18 cellular contexts compared by ENCODE assay signal in genomic region chr15:28179270-28179669, GRCh38.
DNase-seq lines count a peak whose midpoint lies in the region; ATAC-seq and TF ChIP-seq lines count a peak whose summit lies in the region.
"Had no signal": no experiment of that assay in that cellular context is flagged by ENCODE, and none has a peak within 500 bp of the region (broad histone marks: within the 10 kb centered on the region; RNA-seq: fewer than 3 reads in every experiment).

No MANE protein-coding gene starts in this region.

- DNase-seq in Right ventricle myocardium superior (no peak), right atrium auricular region (ENCODE audit: low spot score) (no peak), heart left ventricle (no peak), left ventricle myocardium superior (peak; percentile 40), glomerular visceral epithelial cell (ENCODE audit: extremely low spot score) (no peak), Karpas-422 (no peak)
- DNase-seq: CD4-positive, alpha-beta T cell; CD8-positive, alpha-beta memory T cell; DMS 273 treated with DMSO at 0.1 percent for 48 hours; DMS79; EL; GDM1; GM23248; H7; HCEC 1CT had no signal

- 52 to 63% (median 57%) methylated on average over 4 of the region's 4 CpGs for WGBS in heart left ventricle, 4 donors

- H3K4me1 ChIP-seq in right atrium auricular region = peaks cover 0 to 7% of the 10 kb centered on the region in 2 donors
- peaks cover 0 to 9% (median 0%) of the 10 kb centered on the region in 12 donors for H3K4me1 ChIP-seq in heart left ventricle
- no peaks in the 10 kb centered on the region for H3K4me1 ChIP-seq in Karpas-422 (ENCODE audit: low read length)
- H3K4me1 ChIP-seq: BLaER1 had no signal

- ATAC-seq in Right ventricle myocardium superior (ENCODE audit: poor library complexity) = peak; percentile 89
- peak; percentile 72 to 92 (median 82) for ATAC-seq in heart left ventricle
- peak; percentile 91 for ATAC-seq in left ventricle myocardium superior
- ATAC-seq: GM12878 had no signal

- H4K20me1 ChIP-seq in Karpas-422 (ENCODE audit: insufficient read depth, low read depth, low read length) = no peaks in the 10 kb centered on the region
- H4K20me1 ChIP-seq: BLaER1 had no signal

- H3K27ac ChIP-seq in right atrium auricular region (no peak overlapping the region), heart left ventricle (peak overlapping the region in 1 of 12 donors; percentile 16), Karpas-422 (ENCODE audit: low read length) (no peak overlapping the region)
- H3K27ac ChIP-seq: BLaER1, C4-2B, GM23248 had no signal

- H3K9me3 ChIP-seq in right atrium auricular region (no peaks in the 10 kb centered on the region), heart left ventricle (no peaks in the 10 kb centered on the region), Karpas-422 (ENCODE audit: low read length) (no peaks in the 10 kb centered on the region)
- H3K9me3 ChIP-seq: BLaER1 had no signal

- no peak overlapping the region for H2AFZ ChIP-seq in Karpas-422 (ENCODE audit: low read length)
- H2AFZ ChIP-seq: GM23248 had no signal

- H3K79me2 ChIP-seq in Karpas-422 (ENCODE audit: low read length) = no peaks in the 10 kb centered on the region

- no peaks in the 10 kb centered on the region for H3K9me2 ChIP-seq in Karpas-422 (replicated peaks; ENCODE audit: insufficient read depth, low read length)

- no peak for TF ChIP-seq POLR2A in heart left ventricle (IDR thresholded peaks at IDR 0.05)

- H3K36me3 ChIP-seq in right atrium auricular region (peaks cover 50% of the 10 kb centered on the region), heart left ventricle (peaks cover 0 to 90% (median 71%) of the 10 kb centered on the region in 9 donors), Karpas-422 (ENCODE audit: insufficient read depth, low read length) (peaks cover 16% of the 10 kb centered on the region; the same call in 1 of the 2 replicates)

- no peak overlapping the region for H3K4me2 ChIP-seq in Karpas-422 (ENCODE audit: low read depth, low read length, poor library complexity, severe bottlenecking)
- H3K4me2 ChIP-seq: BLaER1 had no signal

- intact Hi-C loops in Right ventricle myocardium superior (cut with DNase I) (no loop called here), heart left ventricle (cut with DNase I) (no loop called here), left ventricle myocardium superior (cut with micrococcal nuclease) (no loop called here)

- H3K27me3 ChIP-seq in right atrium auricular region (no peaks in the 10 kb centered on the region), heart left ventricle (no peaks in the 10 kb centered on the region), Karpas-422 (ENCODE audit: low read length) (no peaks in the 10 kb centered on the region)
- H3K27me3 ChIP-seq: BLaER1 had no signal

- no peak overlapping the region for H3K9ac ChIP-seq in Karpas-422 (ENCODE audit: low read length)
- H3K9ac ChIP-seq: BLaER1, GM23248 had no signal

- H3K4me3 ChIP-seq in right atrium auricular region (no peak overlapping the region), heart left ventricle (no peak overlapping the region), Karpas-422 (ENCODE audit: low read length) (no peak overlapping the region)
- H3K4me3 ChIP-seq: BLaER1, GM12878, GM23248 had no signal

- no peak for TF ChIP-seq CTCF in right atrium auricular region (IDR thresholded peaks at IDR 0.05)
- TF ChIP-seq CTCF in heart left ventricle (IDR thresholded peaks at IDR 0.05) = no peak
